8 cellular contexts compared by ENCODE assay signal in genomic region chr13:44972956-44973581, GRCh38. TPM values are rescaled to one million over a fixed set of nuclear protein-coding genes. Genes with fewer than 3 reads are reported as not detected.
DNase-seq lines count a peak whose midpoint lies in the region; ATAC-seq, FAIRE-seq and TF ChIP-seq lines count a peak whose summit lies in the region.

No MANE protein-coding gene starts in this region.

- no peaks in the 10 kb centered on the region for H3K9me3 ChIP-seq in body of pancreas

- no peaks in the 10 kb centered on the region for H3K27me3 ChIP-seq in body of pancreas

- WGBS in body of pancreas, 2 donors, result 1 to 3% methylated on average over 3 of the region's 3 CpGs

- H3K27ac Mint-ChIP-seq in effector memory CD8-positive, alpha-beta T cell, result no peak overlapping the region

- FAIRE-seq in D721Med (lab: Jason Lieb, UNC), result no peak

- H3K36me3 Mint-ChIP-seq in effector memory CD8-positive, alpha-beta T cell (ENCODE audit: insufficient read depth), result peaks cover 10% of the 10 kb centered on the region

- no peak for TF ChIP-seq POLR2A in body of pancreas (IDR thresholded peaks at IDR 0.05)

- H3K27ac ChIP-seq in body of pancreas, result no peak overlapping the region

- no peak overlapping the region for H3K4me3 ChIP-seq in body of pancreas

- H3K4me1 ChIP-seq in body of pancreas, result peaks cover 19% of the 10 kb centered on the region

- H3K27me3 Mint-ChIP-seq in effector memory CD8-positive, alpha-beta T cell, result no peaks in the 10 kb centered on the region

- no peaks in the 10 kb centered on the region for H3K4me1 Mint-ChIP-seq in effector memory CD8-positive, alpha-beta T cell (ENCODE audit: low read depth in 2 of 2)

- H3K36me3 ChIP-seq in body of pancreas (replicated peaks in 1 of 2; ENCODE audit: insufficient read depth in 1 of 2, low read depth in 2 of 2), result no peaks in the 10 kb centered on the region

- H3K4me3 Mint-ChIP-seq in effector memory CD8-positive, alpha-beta T cell, result no peak overlapping the region

- no peaks in the 10 kb centered on the region for H3K9me3 Mint-ChIP-seq in effector memory CD8-positive, alpha-beta T cell

- no peak for DNase-seq in D721Med (ENCODE audit: insufficient read length, low spot score)
- DNase-seq in LHCN-M2 (ENCODE audit: low read depth), result peak; percentile 37
- DNase-seq in body of pancreas, result no peak
- peak; percentile 37 to 63 for DNase-seq in lung microvascular endothelial cell (ENCODE audit: low read depth in 2 of 2)
- DNase-seq in activated naive CD4-positive, alpha-beta T cell treated with Interleukin-2 at 50 U/mL for 16 hours, result no peak
- DNase-seq in effector memory CD8-positive, alpha-beta T cell, result no peak

- intact Hi-C loops in body of pancreas (cut with DNase I), result loop anchor here (5.0 kb wide), 1 partner anchor 491 kb away; no protein-coding TSS in a partner anchor

- ATAC-seq in body of pancreas (no peak), GM21786 (IDR thresholded peaks at IDR 0.05; ENCODE audit: unreplicated experiment) (no peak), HG03565 (IDR thresholded peaks at IDR 0.05; ENCODE audit: unreplicated experiment) (no peak)
- ATAC-seq in effector memory CD8-positive, alpha-beta T cell (replicated peaks), result no peak

- peak; percentile 56 for TF ChIP-seq CTCF in D721Med (IDR thresholded peaks at IDR 0.05; ENCODE audit: insufficient read depth, missing control alignments)
- TF ChIP-seq CTCF in body of pancreas (IDR thresholded peaks at IDR 0.05), result peak; percentile 15 to 65 (median 48)

RNA-seq across cellular contexts. Expression of gene NUFIP1, which starts 16.2 kb away (rescaled TPM):
- total RNA-seq in LHCN-M2 (2014; rRNA removed), result 4.0 and 4.1 TPM in 2 replicates
- 3.5 TPM for polyA plus RNA-seq in LHCN-M2 (2012)
- total RNA-seq in body of pancreas, result 1 to 10 TPM; 1.3 to 1.6 TPM
- total RNA-seq in lung microvascular endothelial cell, result 1.1 and 1.6 TPM in 2 replicates

RNA-seq across cellular contexts. Expression of gene GPALPP1, which starts 16.3 kb away (rescaled TPM):
- total RNA-seq in LHCN-M2 (2014; rRNA removed) (24.4 and 25.3 TPM in 2 replicates), body of pancreas (10 to 100 TPM; 16.2 to 25.2 TPM), lung microvascular endothelial cell (13.7 and 25.0 TPM in 2 replicates)
- 10.6 TPM for polyA plus RNA-seq in LHCN-M2 (2012)

Comparison
In these comparisons a context has a peak if more than half of its experiments do, and no peak if none do; other contexts are left out.
1. DNase-seq: peak in LHCN-M2 (single experiment) and lung microvascular endothelial cell (2 of 2); none in D721Med (single experiment), body of pancreas (0 of 4), activated naive CD4-positive, alpha-beta T cell treated with Interleukin-2 at 50 U/mL for 16 hours (single experiment) and effector memory CD8-positive, alpha-beta T cell (0 of 3).